8 cellular contexts compared by ENCODE assay signal in the genomic region with DNA sequence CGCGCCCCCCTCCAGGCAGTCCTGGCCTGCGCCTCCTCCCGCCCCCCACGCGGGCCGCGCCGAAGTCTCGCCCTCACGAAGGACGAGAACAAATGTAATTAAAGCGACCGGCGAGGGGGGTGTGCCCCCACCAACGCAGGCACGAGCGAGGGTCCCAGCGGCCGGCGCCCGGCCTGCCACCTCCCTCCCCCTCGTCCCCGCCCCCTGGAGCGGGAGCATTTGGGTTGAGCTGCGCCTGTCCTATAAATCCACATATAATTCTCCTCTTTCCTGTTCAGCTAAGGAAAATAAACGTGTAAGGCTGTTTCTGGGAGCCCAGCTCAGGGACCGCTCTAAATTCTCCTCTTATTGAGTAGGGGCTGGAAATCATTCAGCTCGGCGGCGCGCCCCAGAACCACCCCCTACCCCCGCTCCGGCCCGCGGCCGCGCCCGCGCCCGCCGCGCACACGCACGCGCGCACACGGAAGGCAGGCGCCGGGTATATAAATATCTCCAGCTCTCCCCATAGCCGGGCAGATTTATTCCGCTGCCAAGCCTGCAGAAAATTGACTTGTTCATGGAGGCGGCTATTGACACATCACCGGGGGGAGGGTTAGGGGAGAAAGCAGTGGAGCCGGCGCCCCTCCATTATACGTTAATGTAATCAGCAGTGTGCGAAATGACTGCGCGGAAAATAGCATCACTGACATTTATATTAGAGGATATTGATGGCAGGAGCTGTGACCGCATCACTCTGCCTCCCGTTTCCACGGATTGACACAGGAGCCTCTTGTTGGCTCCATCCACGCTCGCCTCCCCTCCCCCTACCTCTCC.
DNase-seq lines count a peak whose midpoint lies in the region; ATAC-seq, FAIRE-seq and TF ChIP-seq lines count a peak whose summit lies in the region.

No MANE protein-coding gene starts in this region.

- no peak for TF ChIP-seq CTCF in H9 (conservative IDR thresholded peaks at IDR 0.05)

- no peak overlapping the region for H4K8ac ChIP-seq in H9 (replicated peaks; ENCODE audit: insufficient read length, low read depth, low read length)

- H4K91ac ChIP-seq in H9 (ENCODE audit: insufficient read length, low read depth, low read length) = no peak overlapping the region

- no peaks in the 10 kb centered on the region for H3K79me1 ChIP-seq in H9 (ENCODE audit: insufficient read depth, low read depth, low read length, poor library complexity, severe bottlenecking)

- H2AFZ ChIP-seq in H9 (ENCODE audit: low read length) = no peak overlapping the region

- H4K20me1 ChIP-seq in H9 (ENCODE audit: control insufficient read depth, insufficient read depth, insufficient read length) = no peaks in the 10 kb centered on the region

- WGBS in H9 (ENCODE audit: extremely low coverage, insufficient read length, low lambda C conversion rate) = no CpG with 5 or more reads among the region's 65 CpGs
- 0 to 1% methylated on average over 64 to 65 of the region's 65 CpGs for WGBS in ectodermal cell, 2 experiments

- no peak overlapping the region for H2BK20ac ChIP-seq in H9 (ENCODE audit: low read depth, low read length, poor library complexity, severe bottlenecking)

- H3K27me3 ChIP-seq in H9 (ENCODE audit: insufficient read depth, low read length) = peaks cover 27% of the 10 kb centered on the region
- peaks cover 98% of the 10 kb centered on the region for H3K27me3 ChIP-seq in ectodermal cell (ENCODE audit: control insufficient read depth, insufficient read depth, low read length, poor library complexity, severe bottlenecking)

- no peak overlapping the region for H2BK15ac ChIP-seq in H9 (ENCODE audit: low read depth, low read length)

- peaks cover 33 to 37% of the 10 kb centered on the region in 2 experiments for H3K4me1 Mint-ChIP-seq in H9

- no peak overlapping the region for H4K5ac ChIP-seq in H9 (ENCODE audit: insufficient read length, low read depth, low read length)

- no peak overlapping the region for H3K27ac Mint-ChIP-seq in H9

- H3K27me3 Mint-ChIP-seq in H9 (ENCODE audit: low read depth) = peaks cover 96% of the 10 kb centered on the region

- H3K79me2 ChIP-seq in H9 (ENCODE audit: insufficient read depth, low read length) = no peaks in the 10 kb centered on the region

- H3K18ac ChIP-seq in H9 (ENCODE audit: insufficient read length, low read depth, low read length) = no peak overlapping the region

- H2BK12ac ChIP-seq in H9 (ENCODE audit: insufficient read length, low read depth, low read length) = no peak overlapping the region

- no peak for FAIRE-seq in urothelium cell line (lab: Jason Lieb, UNC)

- no peaks in the 10 kb centered on the region for H3K36me3 Mint-ChIP-seq in H9 (ENCODE audit: insufficient read depth in 1 of 3, low read depth in 3 of 3)

- peak overlapping the region; percentile 76 for H3K4me2 ChIP-seq in H9 (ENCODE audit: insufficient read depth, insufficient read length, low read length)

- H3K14ac ChIP-seq in H9 (ENCODE audit: insufficient read depth, low read length) = no peak overlapping the region

- H2BK5ac ChIP-seq in H9 (ENCODE audit: insufficient read length, low read length) = no peak overlapping the region

- H3K23ac ChIP-seq in H9 (ENCODE audit: insufficient read length, low read depth, low read length) = no peak overlapping the region

- H2AK5ac ChIP-seq in H9 (ENCODE audit: insufficient read length, low read length) = no peak overlapping the region

- no peaks in the 10 kb centered on the region for H3K36me3 ChIP-seq in ectodermal cell (ENCODE audit: control insufficient read depth, insufficient read depth, low read length)

- no peak for DNase-seq in H9
- DNase-seq in NCI-H748 (lab: John Stamatoyannopoulos, UW; ENCODE audit: unreplicated experiment) = peak; percentile 77
- DNase-seq in middle frontal gyrus (ENCODE audit: extremely low spot score, low spot score) = peak; percentile 17
- peak; percentile 74 for DNase-seq in urothelium cell line (ENCODE audit: low spot score)
- no peak for DNase-seq in NAMALWA (ENCODE audit: low spot score)

- no peak overlapping the region for H3K4ac ChIP-seq in H9 (ENCODE audit: low read depth, low read length)

- H3K9me3 ChIP-seq in H9 (ENCODE audit: control insufficient read depth, low read depth, low read length) = no peaks in the 10 kb centered on the region
- H3K9me3 ChIP-seq in ectodermal cell (ENCODE audit: control insufficient read depth, low read length) = no peaks in the 10 kb centered on the region

- H3K4me3 ChIP-seq in ectodermal cell (ENCODE audit: insufficient read depth, low read depth, low read length) = peak overlapping the region; percentile 45

- no peak overlapping the region for H3T11ph ChIP-seq in H9 (ENCODE audit: low read length)

- H3K9ac ChIP-seq in H9 (ENCODE audit: extremely low read depth, insufficient read length, low read length) = no peak overlapping the region

- no peak overlapping the region for H2BK120ac ChIP-seq in H9 (ENCODE audit: low read depth, low read length, poor library complexity, severe bottlenecking)

- H3K23me2 ChIP-seq in H9 (ENCODE audit: insufficient read length, low read depth, low read length, poor library complexity, severe bottlenecking) = peaks cover 16% of the 10 kb centered on the region

- H3K4me3 Mint-ChIP-seq in H9 = peak overlapping the region; percentile 62 to 87

- H3K4me1 ChIP-seq in H9 (ENCODE audit: insufficient read depth, low read length) (0 out of 2 replicates have a peak, but pooled peaks cover 10% of the 10 kb centered on the region), ectodermal cell (ENCODE audit: control insufficient read depth, insufficient read depth, low read length) (peaks cover 36% of the 10 kb centered on the region)

- no peaks in the 10 kb centered on the region; a peak in 1 of 5 replicates for H3K9me3 Mint-ChIP-seq in H9

- no peak for ATAC-seq in GM21737 (IDR thresholded peaks at IDR 0.05; ENCODE audit: unreplicated experiment)
- ATAC-seq in GM18867 (IDR thresholded peaks at IDR 0.05; ENCODE audit: unreplicated experiment) = no peak

- H3K27ac ChIP-seq in H9 (ENCODE audit: insufficient read length, low read depth, low read length) (no peak overlapping the region), ectodermal cell (ENCODE audit: insufficient read depth, low read depth, low read length, poor library complexity, severe bottlenecking) (no peak overlapping the region)

- no peak overlapping the region for H3K56ac ChIP-seq in H9 (ENCODE audit: insufficient read length, low read depth, low read length)

Comparison
In these comparisons a context has a peak if more than half of its experiments do, and no peak if none do; other contexts are left out.
1. DNase-seq: peak in NCI-H748 (single experiment), middle frontal gyrus (single experiment) and urothelium cell line (single experiment); none in H9 (single experiment) and NAMALWA (single experiment).